Comparison of ENCODE assay signal across 8 cellular contexts in the genomic region with DNA sequence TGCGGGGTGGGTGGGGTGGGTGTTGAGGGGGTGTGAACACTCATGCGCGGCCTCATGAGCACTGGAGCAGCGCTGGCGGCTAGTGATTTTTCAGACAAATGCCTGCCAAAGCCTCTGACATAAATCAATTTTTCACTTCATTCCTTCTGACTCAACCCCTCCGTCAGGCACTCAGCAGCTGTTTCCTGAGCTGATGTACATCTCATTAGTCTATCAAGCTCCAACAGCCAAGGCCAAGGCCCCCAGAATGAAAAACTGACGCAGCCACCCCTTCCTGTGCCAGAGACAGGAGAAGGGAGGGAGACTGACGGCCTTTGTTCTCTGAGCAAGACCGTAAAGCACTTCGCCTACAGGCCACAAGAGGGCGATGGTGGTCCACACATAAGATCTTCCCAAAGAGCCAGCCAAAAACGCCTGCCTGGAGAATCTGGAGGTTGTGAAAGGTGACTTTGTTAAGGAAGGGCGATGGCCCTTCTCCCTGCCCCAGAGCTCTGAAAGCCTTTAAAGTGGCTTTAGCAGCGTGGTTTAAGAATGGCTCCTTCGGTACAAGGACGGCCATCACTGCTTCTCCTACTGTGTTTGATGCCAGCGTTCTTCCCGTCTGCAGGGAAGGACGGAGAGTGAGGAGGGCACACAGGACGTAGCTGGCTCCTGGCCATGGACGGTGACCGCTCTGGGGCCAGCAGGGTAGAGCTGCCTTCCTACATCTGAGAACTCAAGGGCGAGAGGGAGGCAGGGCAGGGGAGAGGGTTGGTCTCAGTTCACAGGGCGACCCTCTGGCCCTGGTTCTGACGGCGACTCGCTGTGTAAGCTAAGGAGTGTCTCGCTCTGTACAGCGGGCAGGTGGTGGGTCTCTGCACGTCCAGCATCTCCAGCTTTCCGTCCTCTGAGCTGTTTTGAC. TPM values are rescaled to one million over a fixed set of nuclear protein-coding genes. Genes with fewer than 3 reads are reported as not detected.
A peak's percentile ranks its signal among the peaks of the same experiment; 100 is the strongest.
DNase-seq lines count a peak whose midpoint lies in the region; ATAC-seq and TF ChIP-seq lines count a peak whose summit lies in the region.

No MANE protein-coding gene starts in this region.

- H3K27ac ChIP-seq in ascending aorta, result peak overlapping the region; percentile 42 to 60
- no peak overlapping the region for H3K27ac ChIP-seq in sigmoid colon

- H3K9me3 ChIP-seq in ascending aorta (no peaks in the 10 kb centered on the region), sigmoid colon (no peaks in the 10 kb centered on the region)

- TF ChIP-seq CTCF in GM12874 (IDR thresholded peaks at IDR 0.05; ENCODE audit: insufficient read depth, low read depth, low read length) (peak; percentile 89), ascending aorta (IDR thresholded peaks at IDR 0.05) (peak; percentile 87 to 98 (median 93)), sigmoid colon (IDR thresholded peaks at IDR 0.05) (peak; percentile 77 to 93 (median 84))

- DNase-seq in NCI-H1694 (lab: John Stamatoyannopoulos, UW) (peak; percentile 97), T-helper 2 cell (peak; percentile 37 to 86 (median 60)), ascending aorta (ENCODE audit: low spot score in 2 of 2) (peak; percentile 47 to 94), hepatic stellate cell (ENCODE audit: low spot score) (peak; percentile 72), sigmoid colon (peak; percentile 93)

- peaks cover 4 to 6% of the 10 kb centered on the region in 2 donors for H3K4me1 ChIP-seq in ascending aorta
- H3K4me1 ChIP-seq in sigmoid colon, result peaks cover 0 to 8% (median 7%) of the 10 kb centered on the region in 4 donors

- ATAC-seq in HG02852 (IDR thresholded peaks at IDR 0.05; ENCODE audit: unreplicated experiment), result peak; percentile 49
- no peak for ATAC-seq in HG02623 (IDR thresholded peaks at IDR 0.05; ENCODE audit: unreplicated experiment)

- no peak for TF ChIP-seq EP300 in sigmoid colon (IDR thresholded peaks at IDR 0.05)

- TF ChIP-seq POLR2A in sigmoid colon (IDR thresholded peaks at IDR 0.05), result no peak

- intact Hi-C loops in ascending aorta (cut with DNase I), result loop anchor here (2.0 to 10.0 kb wide), 4 partner anchors 623 to 1138 kb away; a partner anchor contains a TSS
- intact Hi-C loops in sigmoid colon (cut with DNase I), result loop anchor here (2.0 to 10.0 kb wide), 3 partner anchors 36 to 1413 kb away; a partner anchor contains a TSS

- H3K36me3 ChIP-seq in ascending aorta (no peaks in the 10 kb centered on the region), sigmoid colon (no peaks in the 10 kb centered on the region)

- WGBS in sigmoid colon, 2 donors, result 14 to 36% methylated on average over 31 of the region's 31 CpGs

- H3K4me3 ChIP-seq in ascending aorta, result peak overlapping the region; percentile 31 to 60
- H3K4me3 ChIP-seq in sigmoid colon, result peak overlapping the region in 3 of 4 donors; percentile 31 to 40 (median 32)

- H3K27me3 ChIP-seq in ascending aorta, result no peaks in the 10 kb centered on the region
- H3K27me3 ChIP-seq in sigmoid colon, result no peaks in the 10 kb centered on the region

RNA-seq across cellular contexts. Expression of a gene that starts 37.1 kb away (rescaled TPM):
- 17.1 TPM for total RNA-seq in ascending aorta
- total RNA-seq in sigmoid colon, result 10 to 100 TPM; 15.1 to 25.0 (median 18.8) TPM
- 10 to 100 TPM in 1 of 3 donors, 1 to 10 TPM in 2; 8.4 to 24.2 (median 9.7) TPM for polyA plus RNA-seq in sigmoid colon

RNA-seq across cellular contexts. Expression of a gene that starts 37.4 kb away (rescaled TPM):
- total RNA-seq in ascending aorta (88.7 TPM), sigmoid colon (10 to 100 TPM; 37.1 to 70.3 (median 49.9) TPM)
- polyA plus RNA-seq in sigmoid colon, result 100 to 1,000 TPM; 286 to 343 (median 301) TPM

Comparison
In these comparisons a context has a peak if more than half of its experiments do, and no peak if none do; other contexts are left out.
1. H3K27ac ChIP-seq: peak in ascending aorta (2 of 2); none in sigmoid colon (0 of 4).
2. Peak in every context shown above with its lines, with median percentiles within 50 percentile points of each other: CTCF ChIP-seq and DNase-seq.